In genomic region chr4:87025023-87025613, GRCh38 we compare ENCODE assay signal across 14 cellular contexts.
DNase-seq lines count a peak whose midpoint lies in the region; ATAC-seq and TF ChIP-seq lines count a peak whose summit lies in the region.
"Had no signal": no experiment of that assay in that cellular context is flagged by ENCODE, and none has a peak within 500 bp of the region (broad histone marks: within the 10 kb centered on the region; RNA-seq: fewer than 3 reads in every experiment).

No MANE protein-coding gene starts in this region.

- H3K4me3 Mint-ChIP-seq in activated T-cell treated with anti-CD3 and anti-CD28 coated beads, Interleukin-2, amount 50 U/mL, for 24 hours = no peak overlapping the region
- H3K4me3 Mint-ChIP-seq: activated CD8-positive, alpha-beta T cell treated with anti-CD3 and anti-CD28 coated beads for 36 hours had no signal

- no peak overlapping the region for H3K27ac Mint-ChIP-seq in activated T-cell treated with anti-CD3 and anti-CD28 coated beads, Interleukin-2, amount 50 U/mL, for 24 hours
- H3K27ac Mint-ChIP-seq: activated CD8-positive, alpha-beta T cell treated with anti-CD3 and anti-CD28 coated beads for 36 hours had no signal

- H3K36me3 ChIP-seq in left ventricle myocardium inferior (no peaks in the 10 kb centered on the region), neutrophil (no peaks in the 10 kb centered on the region), vagina (no peaks in the 10 kb centered on the region), WERI-Rb-1 (no peaks in the 10 kb centered on the region; the same call in 1 of the 2 replicates)
- H3K36me3 ChIP-seq: thoracic aorta had no signal

- H3K9me3 Mint-ChIP-seq in activated T-cell treated with anti-CD3 and anti-CD28 coated beads, Interleukin-2, amount 50 U/mL, for 24 hours = no peaks in the 10 kb centered on the region
- H3K9me3 Mint-ChIP-seq: activated CD8-positive, alpha-beta T cell treated with anti-CD3 and anti-CD28 coated beads for 36 hours had no signal

- DNase-seq in left ventricle myocardium inferior (no peak), cardiac septum (ENCODE audit: low spot score) (no peak), vagina (ENCODE audit: extremely low spot score in 2 of 2) (no peak), WERI-Rb-1 (no peak)
- no peak for DNase-seq in activated T-cell treated with anti-CD3 and anti-CD28 coated beads, Interleukin-2, amount 50 U/mL, for 24 hours
- DNase-seq: activated CD8-positive, alpha-beta T cell treated with anti-CD3 and anti-CD28 coated beads for 36 hours; occipital lobe; RPMI8226; T-helper 9 cell had no signal

- peaks cover 52% of the 10 kb centered on the region for H3K4me1 Mint-ChIP-seq in activated T-cell treated with anti-CD3 and anti-CD28 coated beads, Interleukin-2, amount 50 U/mL, for 24 hours (ENCODE audit: low read depth)

- TF ChIP-seq CTCF in left ventricle myocardium inferior (IDR thresholded peaks at IDR 0.05; ENCODE audit: borderline replicate concordance) (no peak), neutrophil (IDR thresholded peaks at IDR 0.05) (no peak), vagina (IDR thresholded peaks at IDR 0.05) (no peak), WERI-Rb-1 (IDR thresholded peaks at IDR 0.05; ENCODE audit: low read depth, low read length) (no peak)

- intact Hi-C loops in left ventricle myocardium inferior (cut with micrococcal nuclease) = no loop called here
- intact Hi-C loops in cardiac septum (cut with DNase I) = no loop called here
- intact Hi-C loops in vagina (cut with DNase I) = no loop called here

- H3K27ac ChIP-seq in left ventricle myocardium inferior (replicated peaks) (peak overlapping the region; percentile 92), neutrophil (peak overlapping the region; percentile 74), vagina (peak overlapping the region; percentile 51), WERI-Rb-1 (no peak overlapping the region)

- no peaks in the 10 kb centered on the region for H3K27me3 ChIP-seq in left ventricle myocardium inferior (ENCODE audit: low read depth)
- no peaks in the 10 kb centered on the region for H3K27me3 ChIP-seq in neutrophil
- no peaks in the 10 kb centered on the region for H3K27me3 ChIP-seq in vagina
- no peaks in the 10 kb centered on the region for H3K27me3 ChIP-seq in WERI-Rb-1 (ENCODE audit: insufficient read depth, low read depth, severe bottlenecking)

- H3K9me3 ChIP-seq in left ventricle myocardium inferior (replicated peaks) (no peaks in the 10 kb centered on the region), neutrophil (no peaks in the 10 kb centered on the region), vagina (no peaks in the 10 kb centered on the region), WERI-Rb-1 (ENCODE audit: severe bottlenecking) (no peaks in the 10 kb centered on the region)
- H3K9me3 ChIP-seq: thoracic aorta had no signal

- ATAC-seq in esophagus mucosa (peak; percentile 13), HG03520 (IDR thresholded peaks at IDR 0.05; ENCODE audit: unreplicated experiment) (no peak)
- ATAC-seq: activated CD8-positive, alpha-beta T cell treated with anti-CD3 and anti-CD28 coated beads for 36 hours had no signal

- TF ChIP-seq POLR2A in vagina (IDR thresholded peaks at IDR 0.05) = no peak

- H3K27me3 Mint-ChIP-seq in activated T-cell treated with anti-CD3 and anti-CD28 coated beads, Interleukin-2, amount 50 U/mL, for 24 hours = no peaks in the 10 kb centered on the region
- H3K27me3 Mint-ChIP-seq: activated CD8-positive, alpha-beta T cell treated with anti-CD3 and anti-CD28 coated beads for 36 hours had no signal

- H3K36me3 Mint-ChIP-seq in activated T-cell treated with anti-CD3 and anti-CD28 coated beads, Interleukin-2, amount 50 U/mL, for 24 hours (ENCODE audit: low read depth) = peaks cover 18% of the 10 kb centered on the region

- H3K4me1 ChIP-seq in left ventricle myocardium inferior = peaks cover 97% of the 10 kb centered on the region
- peaks cover 52 to 57% of the 10 kb centered on the region in 2 experiments for H3K4me1 ChIP-seq in neutrophil (ENCODE audit: control insufficient read depth in 1 of 2, insufficient read depth in 1 of 2, low read depth in 1 of 2, low read length in 1 of 2)
- peaks cover 76% of the 10 kb centered on the region for H3K4me1 ChIP-seq in vagina

- H3K4me3 ChIP-seq in left ventricle myocardium inferior = no peak overlapping the region
- H3K4me3 ChIP-seq in neutrophil (ENCODE audit: low read depth in 1 of 2, low read length in 1 of 2) = no peak overlapping the region
- H3K4me3 ChIP-seq in vagina = no peak overlapping the region
- no peak overlapping the region for H3K4me3 ChIP-seq in WERI-Rb-1 (ENCODE audit: low read depth, low read length)
- H3K4me3 ChIP-seq: lung, thoracic aorta had no signal
